Comparison of ENCODE assay signal across 7 cellular contexts in genomic region chr17:50661795-50662391, GRCh38. TPM values are rescaled to one million over a fixed set of nuclear protein-coding genes. Genes with fewer than 3 reads are reported as not detected.
DNase-seq lines count a peak whose midpoint lies in the region; ATAC-seq lines count a peak whose summit lies in the region.

No MANE protein-coding gene starts in this region.

- peaks cover 6% of the 10 kb centered on the region for H3K27me3 Mint-ChIP-seq in activated T-cell treated with anti-CD3 and anti-CD28 coated beads, Interleukin-2, amount 50 U/mL, for 72 hours (ENCODE audit: low read depth)

- no peak overlapping the region for H3K4me3 ChIP-seq in skin epidermis

- H3K27ac ChIP-seq in skin epidermis: peak overlapping the region in 14 of 21 experiments; percentile 8 to 74 (median 52)

- peaks cover 22% of the 10 kb centered on the region for H3K4me1 Mint-ChIP-seq in activated T-cell treated with anti-CD3 and anti-CD28 coated beads, Interleukin-2, amount 50 U/mL, for 72 hours (ENCODE audit: low read depth)

- peak overlapping the region; percentile 55 for H3K27ac Mint-ChIP-seq in activated T-cell treated with anti-CD3 and anti-CD28 coated beads, Interleukin-2, amount 50 U/mL, for 72 hours

- ATAC-seq in activated T-cell treated with anti-CD3 and anti-CD28 coated beads, Interleukin-2, amount 50 U/mL, for 72 hours (replicated peaks in 1 of 2): peak; percentile 79 to 91
- no peak for ATAC-seq in HG03469 (IDR thresholded peaks at IDR 0.05; ENCODE audit: unreplicated experiment)
- no peak for ATAC-seq in HG02588 (IDR thresholded peaks at IDR 0.05; ENCODE audit: unreplicated experiment)

- peak overlapping the region; percentile 15 to 49 for H3K4me3 Mint-ChIP-seq in activated T-cell treated with anti-CD3 and anti-CD28 coated beads, Interleukin-2, amount 50 U/mL, for 72 hours

- H3K36me3 Mint-ChIP-seq in activated T-cell treated with anti-CD3 and anti-CD28 coated beads, Interleukin-2, amount 50 U/mL, for 72 hours (ENCODE audit: insufficient read depth in 2 of 2): no peaks in the 10 kb centered on the region

- DNase-seq in GM03348 (ENCODE audit: low spot score): peak; percentile 87
- DNase-seq in NCI-H2029 treated with DMSO at 0.1 percent for 48 hours (lab: John Stamatoyannopoulos, UW): peak; percentile 61
- DNase-seq in activated T-cell treated with anti-CD3 and anti-CD28 coated beads, Interleukin-2, amount 50 U/mL, for 72 hours: peak; percentile 36 to 41
- DNase-seq in glomerular visceral epithelial cell (ENCODE audit: extremely low spot score): peak; percentile 91

- H3K9me3 Mint-ChIP-seq in activated T-cell treated with anti-CD3 and anti-CD28 coated beads, Interleukin-2, amount 50 U/mL, for 72 hours: no peaks in the 10 kb centered on the region

RNA-seq across cellular contexts. Expression of gene ABCC3, which starts 27.2 kb away (rescaled TPM):
- not detected for total RNA-seq in activated T-cell treated with anti-CD3 and anti-CD28 coated beads, Interleukin-2, amount 50 U/mL, for 72 hours

RNA-seq across cellular contexts. Expression of gene ANKRD40, which starts 45.8 kb away (rescaled TPM):
- total RNA-seq in activated T-cell treated with anti-CD3 and anti-CD28 coated beads, Interleukin-2, amount 50 U/mL, for 72 hours: 10 to 100 TPM; 36.4 to 37.8 TPM

RNA-seq across cellular contexts. Expression of gene LUC7L3, which starts 57.5 kb away (rescaled TPM):
- total RNA-seq in activated T-cell treated with anti-CD3 and anti-CD28 coated beads, Interleukin-2, amount 50 U/mL, for 72 hours: 100 to 1,000 TPM; 148 to 190 TPM

Comparison
In these comparisons a context has a peak if more than half of its experiments do, and no peak if none do; other contexts are left out.
1. DNase-seq: peak in every context shown above with its lines; median percentile 91 in glomerular visceral epithelial cell; 87 in GM03348; 61 in NCI-H2029 treated with DMSO at 0.1 percent for 48 hours; 38 in activated T-cell treated with anti-CD3 and anti-CD28 coated beads, Interleukin-2, amount 50 U/mL, for 72 hours.
2. ATAC-seq: peak in activated T-cell treated with anti-CD3 and anti-CD28 coated beads, Interleukin-2, amount 50 U/mL, for 72 hours (2 of 2); none in HG03469 (single experiment) and HG02588 (single experiment).